In the genomic region with DNA sequence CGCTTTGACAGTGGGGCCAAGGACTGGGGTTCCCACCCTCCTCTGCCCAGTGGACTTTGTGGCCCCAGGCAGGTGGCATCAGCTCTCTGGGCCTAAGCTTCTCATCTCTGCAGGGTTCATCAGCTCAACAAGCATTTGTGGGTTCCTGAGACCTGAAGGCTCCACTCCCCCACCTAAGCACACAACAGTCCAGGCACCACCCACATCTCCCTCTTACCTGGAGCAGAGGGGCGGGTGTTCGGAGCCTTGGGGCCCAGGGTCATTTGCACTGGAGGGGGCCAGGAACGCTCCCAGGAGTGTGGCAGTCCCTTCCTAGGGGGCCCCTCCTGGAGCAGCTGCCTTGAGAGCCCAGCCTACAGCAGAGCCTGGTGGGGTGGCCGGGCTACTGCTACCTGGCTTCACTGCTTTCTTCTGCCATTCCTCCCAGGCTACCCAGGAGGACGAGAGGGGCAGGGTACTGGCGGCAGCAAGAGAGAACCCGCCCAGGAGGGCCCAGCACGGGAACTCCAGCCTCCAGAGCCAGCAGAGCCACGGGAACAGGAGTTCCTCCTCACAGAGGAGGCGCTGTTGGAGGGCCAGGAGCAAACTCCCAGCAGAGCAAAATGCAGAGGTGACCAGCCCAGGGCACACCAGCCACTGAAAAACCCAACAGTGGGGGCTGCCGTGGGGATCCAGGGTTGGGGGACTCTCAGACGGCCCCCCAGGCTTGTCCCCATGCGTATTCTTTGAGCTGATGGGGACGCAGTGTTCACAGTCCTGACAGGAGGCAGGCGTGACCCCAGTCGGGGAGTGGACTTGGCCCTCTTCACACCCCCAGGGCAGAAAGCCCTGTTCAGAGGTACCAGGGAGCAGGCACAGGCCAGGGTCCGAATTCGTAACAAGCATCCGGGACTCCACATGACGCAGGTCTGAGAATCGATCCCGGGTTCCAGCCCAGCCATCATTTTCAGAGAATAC, we compare ENCODE assay signal across 10 cellular contexts. TPM values are rescaled to one million over a fixed set of nuclear protein-coding genes. Genes with fewer than 3 reads are reported as not detected.
A peak's percentile ranks its signal among the peaks of the same experiment; 100 is the strongest.
DNase-seq lines count a peak whose midpoint lies in the region; ATAC-seq and FAIRE-seq lines count a peak whose summit lies in the region.
"Had no signal": no experiment of that assay in that cellular context is flagged by ENCODE, and none has a peak within 500 bp of the region (broad histone marks: within the 10 kb centered on the region; RNA-seq: fewer than 3 reads in every experiment).

No MANE protein-coding gene starts in this region.

- no peaks in the 10 kb centered on the region for H3K36me3 ChIP-seq in small intestine (ENCODE audit: control insufficient read depth in 2 of 2, insufficient read depth in 2 of 2, low read length in 2 of 2)
- H3K36me3 ChIP-seq in CD8-positive, alpha-beta memory T cell (ENCODE audit: insufficient read depth, low read length): no peaks in the 10 kb centered on the region

- H3K9me3 Mint-ChIP-seq in CD8-positive, alpha-beta memory T cell: no peaks in the 10 kb centered on the region
- H3K9me3 Mint-ChIP-seq in activated naive CD4-positive, alpha-beta T cell treated with anti-CD3 and anti-CD28 coated beads, Interleukin-2, amount 50 U/mL, for 72 hours: no peaks in the 10 kb centered on the region

- H3K27ac ChIP-seq in small intestine (ENCODE audit: low read depth in 1 of 2, low read length in 1 of 2): peak overlapping the region; percentile 77 to 96
- no peak overlapping the region for H3K27ac ChIP-seq in CD8-positive, alpha-beta memory T cell (ENCODE audit: low read depth, low read length)

- peaks cover 8 to 25% of the 10 kb centered on the region in 2 donors for H3K27me3 Mint-ChIP-seq in CD8-positive, alpha-beta memory T cell

- H3K36me3 Mint-ChIP-seq in CD8-positive, alpha-beta memory T cell: no peaks in the 10 kb centered on the region
- H3K36me3 Mint-ChIP-seq in activated naive CD4-positive, alpha-beta T cell treated with anti-CD3 and anti-CD28 coated beads, Interleukin-2, amount 50 U/mL, for 72 hours: no peaks in the 10 kb centered on the region

- H3K27me3 ChIP-seq in small intestine (ENCODE audit: control insufficient read depth in 2 of 2, insufficient read depth in 2 of 2, low read length in 2 of 2): no peaks in the 10 kb centered on the region
- no peaks in the 10 kb centered on the region for H3K27me3 ChIP-seq in CD8-positive, alpha-beta memory T cell (ENCODE audit: insufficient read depth, low read length, poor library complexity, severe bottlenecking)

- DNase-seq in HT-29 (ENCODE audit: low spot score): peak; percentile 86
- peak; percentile 79 for DNase-seq in SW480 (ENCODE audit: low spot score)
- peak; percentile 95 for DNase-seq in islet precursor cell
- peak; percentile 79 for DNase-seq in small intestine
- no peak for DNase-seq in G401 (ENCODE audit: low spot score)
- DNase-seq in activated T-cell treated with anti-CD3 and anti-CD28 coated beads, Interleukin-2, amount 50 U/mL, for 48 hours: no peak
- DNase-seq in CD8-positive, alpha-beta memory T cell: no peak
- no peak for DNase-seq in activated naive CD4-positive, alpha-beta T cell treated with anti-CD3 and anti-CD28 coated beads, Interleukin-2, amount 50 U/mL, for 72 hours (ENCODE audit: low spot score in 2 of 2)
- DNase-seq: NCI-H1092; stimulated activated CD4-positive, alpha-beta T cell treated with anti-CD3 and anti-CD28 coated beads, Interleukin-1b, Interleukin-23, amount 100 ng/mL, for 48 hours had no signal

- POLR2A ChIA-PET in CD8-positive, alpha-beta memory T cell (lab: Charles Lee): no interaction called here

- no peaks in the 10 kb centered on the region for H3K9me3 ChIP-seq in small intestine (ENCODE audit: control insufficient read depth, low read depth)
- H3K9me3 ChIP-seq in CD8-positive, alpha-beta memory T cell (ENCODE audit: low read length): no peaks in the 10 kb centered on the region

- in situ Hi-C loops in G401 (cut with HindIII; ENCODE audit: low sequenced_read_pairs): no loop called here

- peak overlapping the region in 1 of 8 donors; percentile 79 for H3K27ac Mint-ChIP-seq in CD8-positive, alpha-beta memory T cell
- no peak overlapping the region for H3K27ac Mint-ChIP-seq in activated naive CD4-positive, alpha-beta T cell treated with anti-CD3 and anti-CD28 coated beads, Interleukin-2, amount 50 U/mL, for 72 hours

- H3K4me3 ChIP-seq in small intestine (ENCODE audit: low read depth in 1 of 2, low read length in 2 of 2): no peak overlapping the region
- H3K4me3 ChIP-seq in CD8-positive, alpha-beta memory T cell (ENCODE audit: low read length): no peak overlapping the region

- peaks cover 5 to 6% of the 10 kb centered on the region in 2 donors for H3K4me1 ChIP-seq in small intestine (ENCODE audit: control insufficient read depth in 2 of 2, insufficient read depth in 1 of 2, low read depth in 1 of 2, low read length in 1 of 2)
- H3K4me1 ChIP-seq in CD8-positive, alpha-beta memory T cell (ENCODE audit: insufficient read depth, low read length): no peaks in the 10 kb centered on the region

- ATAC-seq in activated naive CD4-positive, alpha-beta T cell treated with anti-CD3 and anti-CD28 coated beads, Interleukin-2, amount 50 U/mL, for 72 hours: no peak

- peaks cover 0 to 1% (median 0%) of the 10 kb centered on the region in 3 donors for H3K4me1 Mint-ChIP-seq in CD8-positive, alpha-beta memory T cell

- no peak overlapping the region for H3K4me3 Mint-ChIP-seq in CD8-positive, alpha-beta memory T cell

- CTCF ChIA-PET in CD8-positive, alpha-beta memory T cell (lab: Charles Lee): no interaction called here

- no peak for FAIRE-seq in small intestine (lab: Jason Lieb, UNC)

- WGBS in small intestine, 3 donors: 28 to 63% (median 35%) methylated on average over 23 of the region's 23 CpGs

RNA-seq across cellular contexts. Expression of gene SLC38A10, which starts 35.1 kb away (rescaled TPM):
- 109 and 116 TPM in 2 replicates for total RNA-seq in HT-29 (2014; rRNA removed; shearing (Covaris generic))
- 10 to 100 TPM; 48.4 to 79.9 (median 78.5) TPM for polyA plus RNA-seq in small intestine
- total RNA-seq in G401 (2014; rRNA removed; shearing (Covaris generic)): 76.9 and 90.6 TPM in 2 replicates
- 10 to 100 TPM; 49.0 to 51.0 TPM for total RNA-seq in CD8-positive, alpha-beta memory T cell
- polyA plus RNA-seq in CD8-positive, alpha-beta memory T cell: 71.1 TPM
- 10 to 100 TPM; 19.9 to 72.0 TPM for total RNA-seq in activated naive CD4-positive, alpha-beta T cell treated with anti-CD3 and anti-CD28 coated beads, Interleukin-2, amount 50 U/mL, for 72 hours

Comparison
In these comparisons a context has a peak if more than half of its experiments do, and no peak if none do; other contexts are left out.
1. DNase-seq: peak in HT-29 (single experiment), SW480 (single experiment), islet precursor cell (single experiment) and small intestine (single experiment); none in G401 (single experiment), activated T-cell treated with anti-CD3 and anti-CD28 coated beads, Interleukin-2, amount 50 U/mL, for 48 hours (0 of 2), CD8-positive, alpha-beta memory T cell (0 of 5) and activated naive CD4-positive, alpha-beta T cell treated with anti-CD3 and anti-CD28 coated beads, Interleukin-2, amount 50 U/mL, for 72 hours (0 of 2).